8 cellular contexts compared by ENCODE assay signal in the genomic region with DNA sequence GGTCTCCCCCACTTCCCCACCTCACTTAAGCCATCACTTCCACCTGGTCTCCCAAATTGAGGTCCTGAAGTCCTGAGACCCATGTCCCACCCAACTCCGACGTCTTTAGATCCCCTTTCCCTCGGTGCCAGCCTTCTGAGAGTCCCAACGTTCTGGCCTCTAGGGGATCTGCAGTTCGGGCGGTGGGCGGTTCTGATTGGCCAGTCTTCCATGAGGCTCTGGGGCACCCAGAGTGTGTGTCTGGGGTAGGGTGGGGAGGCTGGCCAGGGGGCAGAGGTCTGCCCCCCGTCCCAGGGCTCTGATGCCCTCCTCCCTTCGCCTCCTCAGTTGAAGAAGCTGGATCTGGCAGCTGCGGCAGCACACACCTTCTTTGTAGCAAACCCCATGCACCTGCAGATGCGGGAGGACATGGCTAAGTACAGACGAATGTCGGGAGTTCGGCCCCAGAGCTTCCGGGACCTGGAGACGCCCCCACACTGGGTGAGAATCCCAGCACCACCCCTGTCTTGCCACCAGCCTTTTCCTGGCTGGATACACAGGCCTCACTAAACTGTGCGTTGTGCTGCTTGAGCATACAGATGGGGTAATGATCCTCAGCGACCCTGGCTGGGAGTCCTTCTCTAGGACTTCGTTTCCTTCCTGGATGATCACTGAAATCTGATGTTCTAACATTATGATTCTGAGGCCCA. TPM values are rescaled to one million over a fixed set of nuclear protein-coding genes. Genes with fewer than 3 reads are reported as not detected.
DNase-seq lines count a peak whose midpoint lies in the region; ATAC-seq, FAIRE-seq and TF ChIP-seq lines count a peak whose summit lies in the region.

No MANE protein-coding gene starts in this region.

- H3K4me3 ChIP-seq in ACC112 (ENCODE audit: low read depth, low read length) (peak overlapping the region; percentile 100), HL-60 (replicated peaks; ENCODE audit: insufficient read depth, low read length) (peak overlapping the region; percentile 39; the same call in 1 of the 2 replicates), K562 (peak overlapping the region; percentile 73), left lung (peak overlapping the region; percentile 57 to 72), upper lobe of left lung (peak overlapping the region; percentile 33 to 81 (median 72))

- H2AFZ ChIP-seq in ACC112 (ENCODE audit: low read length, unreplicated experiment) = peak overlapping the region; percentile 80
- H2AFZ ChIP-seq in K562 (ENCODE audit: low read depth, low read length) = peak overlapping the region; percentile 91

- H4K20me1 ChIP-seq in K562 (replicated peaks; ENCODE audit: control insufficient read depth, insufficient read depth, low read length) = no peaks in the 10 kb centered on the region

- POLR2A ChIA-PET in K562 (lab: Yijun Ruan, JAX) = interaction anchor here (0.7 to 3.2 kb wide), 9 partner anchors 10 to 106 kb away, joined by 3 to 13 read pairs (median 4); a partner anchor contains a TSS

- peak overlapping the region; percentile 61 for H3K27ac ChIP-seq in ACC112 (ENCODE audit: low read depth, low read length)
- H3K27ac ChIP-seq in HL-60 (replicated peaks) = no peak overlapping the region
- H3K27ac ChIP-seq in K562 (ENCODE audit: extremely low read depth, low read depth, low read length) = peak overlapping the region; percentile 91
- H3K27ac ChIP-seq in left lung = no peak overlapping the region
- H3K27ac ChIP-seq in upper lobe of left lung = peak overlapping the region; percentile 42 to 83 (median 64)

- CTCF ChIA-PET in K562 (lab: Yijun Ruan, JAX; ENCODE audit: low intra/inter-chr PET ratio) = no interaction called here

- no TSS peak for BruUV-seq in K562 (replicated peaks; lab: Mats Ljungman, UMichigan)

- ATAC-seq in K562 (peak; percentile 21), left lung (no peak), upper lobe of left lung (ENCODE audit: low FRiP score in 2 of 2) (no peak), GM19035 (IDR thresholded peaks at IDR 0.05; ENCODE audit: unreplicated experiment) (no peak)

- H3K36me3 ChIP-seq in ACC112 (ENCODE audit: insufficient read depth, low read length) = peaks cover 13% of the 10 kb centered on the region
- H3K36me3 ChIP-seq in K562 (ENCODE audit: control insufficient read depth, insufficient read depth, low read length) = peaks cover 40% of the 10 kb centered on the region; the same call in 1 of the 3 replicates
- H3K36me3 ChIP-seq in left lung = no peaks in the 10 kb centered on the region
- peaks cover 0 to 10% (median 0%) of the 10 kb centered on the region in 4 donors for H3K36me3 ChIP-seq in upper lobe of left lung

- H3K9ac ChIP-seq in K562 (ENCODE audit: insufficient read depth in 1 of 2, low read depth in 2 of 2, low read length in 2 of 2) = peak overlapping the region; percentile 91 to 97

- no peak for TF ChIP-seq EP300 in K562 (IDR thresholded peaks at IDR 0.05; ENCODE audit: low read length)
- TF ChIP-seq EP300 in upper lobe of left lung (IDR thresholded peaks at IDR 0.05) = no peak

- no peak for TF ChIP-seq RAD21 in K562 (CRISPR knock-in tag; conservative IDR thresholded peaks at IDR 0.05 in 1 of 2, IDR thresholded peaks at IDR 0.05 in 1 of 2)

- DNase-seq in HL-60 (ENCODE audit: low read depth in 1 of 2, low spot score in 1 of 2) (no peak), K562 (ENCODE audit: extremely low read depth in 1 of 4, low spot score in 3 of 4) (peak in 3 of 4 experiments; percentile 31 to 35 (median 34)), left lung (no peak), upper lobe of left lung (no peak), GDM1 (lab: John Stamatoyannopoulos, UW) (no peak), HPDE6-E6E7 (ENCODE audit: extremely low spot score) (no peak)

- H3K79me2 ChIP-seq in ACC112 (ENCODE audit: control insufficient read depth, insufficient read depth, low read length, unreplicated experiment) = peaks cover 29% of the 10 kb centered on the region
- peaks cover 24% of the 10 kb centered on the region for H3K79me2 ChIP-seq in K562 (ENCODE audit: control insufficient read depth, insufficient read depth, low read length)

- intact Hi-C loops in K562 (cut with micrococcal nuclease) = loop anchor here (5.0 to 10.0 kb wide), 3 partner anchors 52 to 275 kb away; a partner anchor contains a TSS
- intact Hi-C loops in left lung (cut with DNase I) = no loop called here

- TF ChIP-seq CTCF in HL-60 (IDR thresholded peaks at IDR 0.05; ENCODE audit: insufficient read depth, low read length) (no peak), K562 (IDR thresholded peaks at IDR 0.05 in 2 of 3, conservative IDR thresholded peaks at IDR 0.05 in 1 of 3; ENCODE audit: insufficient read depth in 2 of 3, low read depth in 1 of 3, low read length in 3 of 3) (0 out of 6 replicates have a peak, but pooled peaks of 1 of the 3 experiments have one; percentile 20), left lung (IDR thresholded peaks at IDR 0.05) (no peak), upper lobe of left lung (IDR thresholded peaks at IDR 0.05) (no peak)

- 35% methylated on average over 9 of the region's 19 CpGs for WGBS in K562 (ENCODE audit: insufficient coverage, low coverage, missing lambda C conversion rate)
- WGBS in upper lobe of left lung, 2 donors = 57 to 78% methylated on average over 17 to 19 of the region's 19 CpGs

- H3K9me3 ChIP-seq in K562 (replicated peaks; ENCODE audit: control insufficient read depth, insufficient read depth, low read depth, low read length) (no peaks in the 10 kb centered on the region), left lung (no peaks in the 10 kb centered on the region), upper lobe of left lung (no peaks in the 10 kb centered on the region)

- H3K4me2 ChIP-seq in K562 (ENCODE audit: insufficient read depth, low read length) = peak overlapping the region; percentile 87

- FAIRE-seq in K562 (lab: Jason Lieb, UNC) = no peak

- TF ChIP-seq POLR2A in K562 (conservative IDR thresholded peaks at IDR 0.05) = no peak
- no peak for TF ChIP-seq POLR2A in upper lobe of left lung (IDR thresholded peaks at IDR 0.05)

- in situ Hi-C loops in K562 (cut with MboI) = no loop called here

- no peaks in the 10 kb centered on the region for H3K27me3 ChIP-seq in ACC112 (ENCODE audit: insufficient read depth, low read length)
- H3K27me3 ChIP-seq in HL-60 (ENCODE audit: insufficient read depth, poor library complexity, severe bottlenecking) = peaks cover 22% of the 10 kb centered on the region
- no peaks in the 10 kb centered on the region; a peak in 1 of 5 replicates for H3K27me3 ChIP-seq in K562 (ENCODE audit: control insufficient read depth in 2 of 2, insufficient read depth in 2 of 2, low read length in 2 of 2)
- peaks cover 0 to 61% of the 10 kb centered on the region in 2 donors for H3K27me3 ChIP-seq in left lung
- H3K27me3 ChIP-seq in upper lobe of left lung = peaks cover 0 to 23% (median 7%) of the 10 kb centered on the region in 4 donors

- no peaks in the 10 kb centered on the region for H3K9me1 ChIP-seq in K562 (ENCODE audit: control insufficient read depth, insufficient read depth, low read length)

- peaks cover 25% of the 10 kb centered on the region for H3K4me1 ChIP-seq in ACC112 (ENCODE audit: control insufficient read depth, insufficient read depth, low read length, unreplicated experiment)
- H3K4me1 ChIP-seq in K562 (replicated peaks in 1 of 2; ENCODE audit: control insufficient read depth in 2 of 2, insufficient read depth in 2 of 2, low read length in 2 of 2) = peaks cover 11 to 51% of the 10 kb centered on the region in 2 experiments; a peak in 4 of 5 replicates
- peaks cover 9 to 34% of the 10 kb centered on the region in 2 donors for H3K4me1 ChIP-seq in left lung
- peaks cover 15 to 34% (median 28%) of the 10 kb centered on the region in 4 donors for H3K4me1 ChIP-seq in upper lobe of left lung

RNA-seq across cellular contexts. Expression of a gene that starts 1.5 kb away (rescaled TPM):
- 20.0 and 79.4 TPM in 2 replicates for total RNA-seq in K562 (2011; cell fraction: chromatin; rRNA removed; ENCODE audit: low replicate concordance)
- total RNA-seq in K562 (2011; cell fraction: nucleolus; rRNA removed) = 58.3 and 59.9 TPM in 2 replicates
- 31.2 and 33.2 TPM in 2 replicates for total RNA-seq in K562 (2011; cell fraction: nucleoplasm; rRNA removed)
- 7.1 and 9.5 TPM in 2 replicates for total RNA-seq in K562 (2014; rRNA removed)
- total RNA-seq in K562 (2014; rRNA removed; fragmentation: Illumina TruSeq; extraction: Trizol) = 1.9 and 4.3 TPM in 2 replicates
- total RNA-seq in K562 (2015; rRNA removed; fragmentation: Illumina TruSeq; extraction: Trizol) = 6.6 and 8.0 TPM in 2 replicates
- total RNA-seq in K562 (2021) = 14.2 and 15.0 TPM in 2 replicates
- 4.0 and 10.2 TPM in 2 replicates for polyA plus RNA-seq in K562 (2011; rRNA removed)
- 6.0 and 7.6 TPM in 2 replicates for polyA plus RNA-seq in K562 (2011; cell fraction: cytosol; rRNA removed)
- 46.1 and 48.4 TPM in 2 replicates for polyA plus RNA-seq in K562 (2011; cell fraction: nucleus; rRNA removed)
- 12.1 and 18.5 TPM in 2 replicates for polyA plus RNA-seq in K562 (2012)
- 4.8 and 7.3 TPM in 2 replicates for polyA plus RNA-seq in K562 (2014; fragmentation: Illumina TruSeq; extraction: Trizol)
- under 1 TPM; 0.03 to 0.27 TPM for polyA plus RNA-seq in K562 (2014; fragmentation: Nextera tagmentation; extraction: Ambion mirVana)
- polyA plus RNA-seq in K562 (2014; rRNA removed) = 10.2 and 13.2 TPM in 2 replicates
- 2.6 and 3.3 TPM in 2 replicates for polyA minus RNA-seq in K562 (2011; rRNA and poly(A)+ RNA removed)
- polyA minus RNA-seq in K562 (2011; cell fraction: cytosol; rRNA and poly(A)+ RNA removed) = 5.1 and 8.6 TPM in 2 replicates
- polyA minus RNA-seq in K562 (2011; cell fraction: nucleus; rRNA and poly(A)+ RNA removed) = 16.0 and 31.5 TPM in 2 replicates
- total RNA-seq in left lung = 10 to 100 TPM; 18.2 to 33.6 TPM
- 10 to 100 TPM in 2 of 6 donors, 1 to 10 TPM in 4; 2.7 to 15.7 (median 7.0) TPM for total RNA-seq in upper lobe of left lung

RNA-seq across cellular contexts. Expression of a gene that starts 8.1 kb away (rescaled TPM):
- 1.5 and 4.5 TPM in 2 replicates for total RNA-seq in K562 (2011; cell fraction: chromatin; rRNA removed; ENCODE audit: low replicate concordance)
- total RNA-seq in K562 (2011; cell fraction: nucleolus; rRNA removed) = 2.9 and 5.0 TPM in 2 replicates
- total RNA-seq in K562 (2011; cell fraction: nucleoplasm; rRNA removed) = 1.9 and 2.9 TPM in 2 replicates
- total RNA-seq in K562 (2014; rRNA removed) = 1.1 and 1.7 TPM in 2 replicates
- 0.35 and 0.65 TPM in 2 replicates for total RNA-seq in K562 (2014; rRNA removed; fragmentation: Illumina TruSeq; extraction: Trizol)
- total RNA-seq in K562 (2015; rRNA removed; fragmentation: Illumina TruSeq; extraction: Trizol) = 0.65 and 1.1 TPM in 2 replicates
- 1.4 and 1.7 TPM in 2 replicates for total RNA-seq in K562 (2021)
- 1.0 and 2.7 TPM in 2 replicates for polyA plus RNA-seq in K562 (2011; rRNA removed)
- 1.8 and 2.4 TPM in 2 replicates for polyA plus RNA-seq in K562 (2011; cell fraction: cytosol; rRNA removed)
- polyA plus RNA-seq in K562 (2011; cell fraction: nucleus; rRNA removed) = 10.2 and 20.1 TPM in 2 replicates
- 1.6 and 2.0 TPM in 2 replicates for polyA plus RNA-seq in K562 (2012)
- polyA plus RNA-seq in K562 (2014; fragmentation: Illumina TruSeq; extraction: Trizol) = 1.1 and 1.7 TPM in 2 replicates
- not detected for polyA plus RNA-seq in K562 (2014; fragmentation: Nextera tagmentation; extraction: Ambion mirVana)
- polyA plus RNA-seq in K562 (2014; rRNA removed) = 1.8 and 2.8 TPM in 2 replicates
- polyA minus RNA-seq in K562 (2011; rRNA and poly(A)+ RNA removed) = 0.42 and 0.87 TPM in 2 replicates
- polyA minus RNA-seq in K562 (2011; cell fraction: cytosol; rRNA and poly(A)+ RNA removed) = 1.9 and 2.2 TPM in 2 replicates
- 0.67 and 2.7 TPM in 2 replicates for polyA minus RNA-seq in K562 (2011; cell fraction: nucleus; rRNA and poly(A)+ RNA removed)
- 10 to 100 TPM; 12.7 to 13.7 TPM for total RNA-seq in left lung
- total RNA-seq in upper lobe of left lung = 10 to 100 TPM in 5 of 6 donors, 1 to 10 TPM in 1; 8.1 to 47.1 (median 16.5) TPM

RNA-seq across cellular contexts. Expression of a gene that starts 11.0 kb away (rescaled TPM):
- 21.3 and 60.8 TPM in 2 replicates for total RNA-seq in K562 (2011; cell fraction: chromatin; rRNA removed; ENCODE audit: low replicate concordance)
- total RNA-seq in K562 (2011; cell fraction: nucleolus; rRNA removed) = 31.3 and 31.9 TPM in 2 replicates
- total RNA-seq in K562 (2011; cell fraction: nucleoplasm; rRNA removed) = 25.8 and 28.7 TPM in 2 replicates
- total RNA-seq in K562 (2014; rRNA removed) = 0.65 and 1.4 TPM in 2 replicates
- 0.61 and 1.8 TPM in 2 replicates for total RNA-seq in K562 (2014; rRNA removed; fragmentation: Illumina TruSeq; extraction: Trizol)
- 2.0 and 2.2 TPM in 2 replicates for total RNA-seq in K562 (2015; rRNA removed; fragmentation: Illumina TruSeq; extraction: Trizol)
- total RNA-seq in K562 (2021) = 3.4 and 4.5 TPM in 2 replicates
- 1.9 and 6.8 TPM in 2 replicates for polyA plus RNA-seq in K562 (2011; rRNA removed)
- polyA plus RNA-seq in K562 (2011; cell fraction: cytosol; rRNA removed) = 2.3 and 4.7 TPM in 2 replicates
- polyA plus RNA-seq in K562 (2011; cell fraction: nucleus; rRNA removed) = 36.2 and 42.6 TPM in 2 replicates
- polyA plus RNA-seq in K562 (2012) = 4.7 and 6.6 TPM in 2 replicates
- 3.6 and 5.8 TPM in 2 replicates for polyA plus RNA-seq in K562 (2014; fragmentation: Illumina TruSeq; extraction: Trizol)
- polyA plus RNA-seq in K562 (2014; fragmentation: Nextera tagmentation; extraction: Ambion mirVana) = 1 to 10 TPM; 1.5 to 2.4 TPM
- polyA plus RNA-seq in K562 (2014; rRNA removed) = 2.9 and 6.1 TPM in 2 replicates
- 0.84 and 2.3 TPM in 2 replicates for polyA minus RNA-seq in K562 (2011; rRNA and poly(A)+ RNA removed)
- polyA minus RNA-seq in K562 (2011; cell fraction: cytosol; rRNA and poly(A)+ RNA removed) = 1.8 TPM in 1 of 2 replicates, not detected in the other
- polyA minus RNA-seq in K562 (2011; cell fraction: nucleus; rRNA and poly(A)+ RNA removed) = 4.6 and 8.8 TPM in 2 replicates
- 1 to 10 TPM; 2.0 to 3.3 TPM for total RNA-seq in left lung
- 1 to 10 TPM in 2 of 6 donors, under 1 TPM in 3, not detected in 1; 0.44 to 1.4 (median 0.86) TPM for total RNA-seq in upper lobe of left lung

RNA-seq across cellular contexts. Expression of a gene that starts 21.4 kb away (rescaled TPM):
- 76.2 and 111 TPM in 2 replicates for total RNA-seq in K562 (2011; cell fraction: chromatin; rRNA removed; ENCODE audit: low replicate concordance)
- total RNA-seq in K562 (2011; cell fraction: nucleolus; rRNA removed) = 89.6 and 97.7 TPM in 2 replicates
- total RNA-seq in K562 (2011; cell fraction: nucleoplasm; rRNA removed) = 82.1 and 89.9 TPM in 2 replicates
- 55.1 and 71.3 TPM in 2 replicates for total RNA-seq in K562 (2014; rRNA removed)
- total RNA-seq in K562 (2014; rRNA removed; fragmentation: Illumina TruSeq; extraction: Trizol) = 37.5 and 38.9 TPM in 2 replicates
- total RNA-seq in K562 (2015; rRNA removed; fragmentation: Illumina TruSeq; extraction: Trizol) = 62.3 and 62.7 TPM in 2 replicates
- 47.2 and 47.4 TPM in 2 replicates for total RNA-seq in K562 (2021)
- polyA plus RNA-seq in K562 (2011; rRNA removed) = 57.3 and 65.6 TPM in 2 replicates
- 85.3 and 132 TPM in 2 replicates for polyA plus RNA-seq in K562 (2011; cell fraction: cytosol; rRNA removed)
- 187 and 242 TPM in 2 replicates for polyA plus RNA-seq in K562 (2011; cell fraction: nucleus; rRNA removed)
- polyA plus RNA-seq in K562 (2012) = 54.6 and 57.3 TPM in 2 replicates
- polyA plus RNA-seq in K562 (2014; fragmentation: Illumina TruSeq; extraction: Trizol) = 80.8 and 86.3 TPM in 2 replicates
- polyA plus RNA-seq in K562 (2014; fragmentation: Nextera tagmentation; extraction: Ambion mirVana) = 10 to 100 TPM; 24.2 to 30.6 TPM
- polyA plus RNA-seq in K562 (2014; rRNA removed) = 80.3 and 103 TPM in 2 replicates
- 32.5 and 43.7 TPM in 2 replicates for polyA minus RNA-seq in K562 (2011; rRNA and poly(A)+ RNA removed)
- 44.4 and 45.3 TPM in 2 replicates for polyA minus RNA-seq in K562 (2011; cell fraction: cytosol; rRNA and poly(A)+ RNA removed)
- polyA minus RNA-seq in K562 (2011; cell fraction: nucleus; rRNA and poly(A)+ RNA removed) = 54.7 and 69.0 TPM in 2 replicates
- total RNA-seq in left lung = 1 to 10 TPM; 2.0 to 7.7 TPM
- 10 to 100 TPM in 1 of 6 donors, 1 to 10 TPM in 3, under 1 TPM in 1, not detected in 1; 0.39 to 10.3 (median 2.8) TPM for total RNA-seq in upper lobe of left lung

RNA-seq across cellular contexts. Expression of a gene that starts 22.3 kb away (rescaled TPM):
- 34.6 and 100 TPM in 2 replicates for total RNA-seq in K562 (2011; cell fraction: chromatin; rRNA removed; ENCODE audit: low replicate concordance)
- 63.3 and 65.9 TPM in 2 replicates for total RNA-seq in K562 (2011; cell fraction: nucleolus; rRNA removed)
- 36.9 and 44.7 TPM in 2 replicates for total RNA-seq in K562 (2011; cell fraction: nucleoplasm; rRNA removed)
- total RNA-seq in K562 (2014; rRNA removed) (64.3 and 69.8 TPM in 2 replicates), K562 (2014; rRNA removed; fragmentation: Illumina TruSeq; extraction: Trizol) (26.3 and 32.5 TPM in 2 replicates), K562 (2015; rRNA removed; fragmentation: Illumina TruSeq; extraction: Trizol) (59.4 and 59.8 TPM in 2 replicates), K562 (2021) (103 and 107 TPM in 2 replicates), left lung (10 to 100 TPM; 80.2 to 90.2 TPM), upper lobe of left lung (10 to 100 TPM; 22.6 to 77.0 (median 35.6) TPM)
- polyA plus RNA-seq in K562 (2011; rRNA removed) (48.6 and 52.9 TPM in 2 replicates), K562 (2014; fragmentation: Illumina TruSeq; extraction: Trizol) (72.8 and 91.3 TPM in 2 replicates), K562 (2014; fragmentation: Nextera tagmentation; extraction: Ambion mirVana) (1 to 10 TPM; 1.4 to 3.4 TPM), K562 (2014; rRNA removed) (44.9 and 45.4 TPM in 2 replicates)
- 43.0 and 64.9 TPM in 2 replicates for polyA plus RNA-seq in K562 (2011; cell fraction: cytosol; rRNA removed)
- polyA plus RNA-seq in K562 (2011; cell fraction: nucleus; rRNA removed) = 84.2 and 119 TPM in 2 replicates
- 53.9 and 72.4 TPM in 2 replicates for polyA plus RNA-seq in K562 (2012)
- 54.8 and 77.1 TPM in 2 replicates for polyA minus RNA-seq in K562 (2011; rRNA and poly(A)+ RNA removed)
- 44.9 and 47.5 TPM in 2 replicates for polyA minus RNA-seq in K562 (2011; cell fraction: cytosol; rRNA and poly(A)+ RNA removed)
- polyA minus RNA-seq in K562 (2011; cell fraction: nucleus; rRNA and poly(A)+ RNA removed) = 22.6 and 28.9 TPM in 2 replicates

Comparison
In these comparisons a context has a peak if more than half of its experiments do, and no peak if none do; other contexts are left out.
1. H3K27ac ChIP-seq: peak in ACC112 (single experiment), K562 (single experiment) and upper lobe of left lung (4 of 4); none in HL-60 (single experiment) and left lung (0 of 2).
2. H3K4me3 ChIP-seq: peak in every context shown above with its lines; median percentile 100 in ACC112; 73 in K562; 72 in upper lobe of left lung; 64 in left lung; 39 in HL-60.
3. DNase-seq: peak in K562 (3 of 4); none in HL-60 (0 of 2), left lung (0 of 2), upper lobe of left lung (0 of 2), GDM1 (single experiment) and HPDE6-E6E7 (single experiment).